In the genomic region with DNA sequence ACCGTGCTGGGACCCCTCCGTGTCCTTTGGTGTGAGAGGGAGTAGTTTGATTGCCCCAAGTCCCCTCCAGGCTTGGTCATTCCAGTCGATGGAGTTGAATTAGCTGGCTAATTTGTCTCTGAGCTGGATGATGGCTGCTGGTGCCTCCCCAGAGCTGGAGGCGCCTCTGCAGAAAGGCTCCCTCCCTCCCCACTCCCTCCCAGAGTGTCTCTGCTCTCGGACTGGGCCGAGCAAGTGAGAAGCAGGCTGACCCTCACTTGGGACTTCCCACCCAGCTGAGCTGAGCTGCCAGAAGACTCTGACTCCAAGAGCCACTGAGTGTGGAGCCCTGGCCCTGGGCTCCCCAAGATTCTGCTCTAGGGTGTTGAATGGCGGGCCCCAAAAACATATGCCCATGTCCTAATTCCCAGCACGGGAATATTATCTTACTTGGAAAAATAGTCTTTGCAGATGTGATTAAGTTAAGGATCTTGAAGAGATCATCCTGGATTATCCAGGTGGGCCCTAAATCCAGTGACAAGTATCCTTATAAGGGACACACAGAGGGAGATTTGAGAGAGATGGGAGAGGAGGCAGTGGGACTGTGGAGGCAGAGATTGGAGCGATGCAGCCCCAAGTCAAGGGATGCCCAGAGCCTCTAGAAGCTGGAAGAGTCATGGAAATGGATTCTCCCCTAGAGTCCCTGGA, we compare ENCODE assay signal across 1 cellular context.
TF ChIP-seq lines count a peak whose summit lies in the region.

No MANE protein-coding gene starts in this region.

TF ChIP-seq in GM23338, 12 proteins besides CTCF, POLR2A, EP300 and RAD21:
- TF ChIP-seq ZNF462 (CRISPR knock-in tag; IDR thresholded peaks at IDR 0.05) (no peak), EZH2phosphoT487 (IDR thresholded peaks at IDR 0.05; ENCODE audit: unreplicated experiment) (no peak), POLR2AphosphoS5 (IDR thresholded peaks at IDR 0.05; ENCODE audit: low read depth) (no peak), EZH2 (IDR thresholded peaks at IDR 0.05; ENCODE audit: low read depth, unreplicated experiment) (no peak), STAT1 (IDR thresholded peaks at IDR 0.05; ENCODE audit: unreplicated experiment) (no peak), ZNF331 (CRISPR knock-in tag; IDR thresholded peaks at IDR 0.05; ENCODE audit: low read depth) (no peak), CREB1 (CRISPR knock-in tag; IDR thresholded peaks at IDR 0.05; ENCODE audit: low read depth) (no peak), NANOG (IDR thresholded peaks at IDR 0.05; ENCODE audit: borderline replicate concordance) (no peak), JUNB (IDR thresholded peaks at IDR 0.05; ENCODE audit: unreplicated experiment) (no peak), REST (IDR thresholded peaks at IDR 0.05; ENCODE audit: unreplicated experiment) (no peak), ZNF114 (CRISPR knock-in tag; IDR thresholded peaks at IDR 0.05) (no peak)
- TF ChIP-seq, protein P1, sequence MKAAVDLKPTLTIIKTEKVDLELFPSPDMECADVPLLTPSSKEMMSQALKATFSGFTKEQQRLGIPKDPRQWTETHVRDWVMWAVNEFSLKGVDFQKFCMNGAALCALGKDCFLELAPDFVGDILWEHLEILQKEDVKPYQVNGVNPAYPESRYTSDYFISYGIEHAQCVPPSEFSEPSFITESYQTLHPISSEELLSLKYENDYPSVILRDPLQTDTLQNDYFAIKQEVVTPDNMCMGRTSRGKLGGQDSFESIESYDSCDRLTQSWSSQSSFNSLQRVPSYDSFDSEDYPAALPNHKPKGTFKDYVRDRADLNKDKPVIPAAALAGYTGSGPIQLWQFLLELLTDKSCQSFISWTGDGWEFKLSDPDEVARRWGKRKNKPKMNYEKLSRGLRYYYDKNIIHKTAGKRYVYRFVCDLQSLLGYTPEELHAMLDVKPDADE (IDR thresholded peaks at IDR 0.05) = no peak
